In the genomic region with DNA sequence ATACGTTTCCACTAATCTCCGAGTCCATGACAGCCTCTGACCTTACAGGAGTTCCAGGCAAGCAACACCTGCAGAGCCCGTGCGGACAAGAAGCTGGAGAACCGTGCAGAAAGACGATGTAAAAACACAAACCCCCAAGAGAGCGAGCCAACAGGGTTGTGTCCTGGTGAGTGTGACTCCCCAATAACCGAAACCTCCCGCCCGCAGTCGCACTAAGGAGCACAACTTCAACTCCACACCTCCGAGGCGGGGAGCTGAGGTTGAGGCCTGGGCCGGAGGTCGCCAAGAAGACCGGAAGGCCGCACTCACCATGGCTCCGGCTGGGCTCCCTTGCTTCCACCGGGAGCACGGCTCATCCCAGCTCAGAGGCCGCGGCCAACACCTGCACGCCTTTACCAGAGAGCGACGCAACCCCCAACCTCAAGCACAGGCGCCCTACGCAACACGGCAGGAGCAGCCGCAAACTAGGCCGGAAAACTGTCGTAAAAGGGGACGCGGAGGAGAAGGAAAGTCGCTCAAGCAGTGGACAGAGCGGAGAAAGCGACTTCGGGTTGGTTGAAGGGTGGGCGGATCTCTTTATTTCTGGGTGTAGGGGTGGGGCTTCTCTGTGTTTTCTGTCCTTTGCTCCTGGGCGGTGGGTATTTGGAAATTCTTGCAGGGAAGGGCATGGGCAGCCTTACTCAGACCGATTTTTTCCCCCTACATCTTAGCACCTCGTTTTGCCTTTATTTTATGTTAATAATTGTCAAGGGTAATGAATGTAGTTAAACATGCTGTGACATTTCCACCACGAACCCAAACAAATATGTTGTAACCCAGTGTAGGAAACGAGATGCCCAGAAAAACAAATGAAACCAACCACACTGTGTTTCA, we compare ENCODE assay signal across 1 cellular context.
TF ChIP-seq lines count a peak whose summit lies in the region.

DNAJC19 (minus strand) TSS at position 446 of the 873 bp plus-strand sequence; CDS start at position 312, 134 bp downstream.

TF ChIP-seq in WTC11, 78 proteins besides CTCF, POLR2A, EP300 and RAD21 (continued from another document):
- no peak for TF ChIP-seq ZMAT4 (CRISPR knock-in tag; IDR thresholded peaks at IDR 0.05)
- TF ChIP-seq SOX15 (CRISPR knock-in tag; IDR thresholded peaks at IDR 0.05) = no peak
- peak; percentile 97 for TF ChIP-seq FOXK1 (CRISPR knock-in tag; IDR thresholded peaks at IDR 0.05)
- TF ChIP-seq, protein P1, sequence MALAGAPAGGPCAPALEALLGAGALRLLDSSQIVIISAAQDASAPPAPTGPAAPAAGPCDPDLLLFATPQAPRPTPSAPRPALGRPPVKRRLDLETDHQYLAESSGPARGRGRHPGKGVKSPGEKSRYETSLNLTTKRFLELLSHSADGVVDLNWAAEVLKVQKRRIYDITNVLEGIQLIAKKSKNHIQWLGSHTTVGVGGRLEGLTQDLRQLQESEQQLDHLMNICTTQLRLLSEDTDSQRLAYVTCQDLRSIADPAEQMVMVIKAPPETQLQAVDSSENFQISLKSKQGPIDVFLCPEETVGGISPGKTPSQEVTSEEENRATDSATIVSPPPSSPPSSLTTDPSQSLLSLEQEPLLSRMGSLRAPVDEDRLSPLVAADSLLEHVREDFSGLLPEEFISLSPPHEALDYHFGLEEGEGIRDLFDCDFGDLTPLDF (CRISPR knock-in tag; IDR thresholded peaks at IDR 0.05) = no peak
- TF ChIP-seq ZBTB21 (CRISPR knock-in tag; IDR thresholded peaks at IDR 0.05; ENCODE audit: borderline replicate concordance) = no peak; the same call in 1 of the 2 replicates
- peak; percentile 88 for TF ChIP-seq MAX (CRISPR knock-in tag; IDR thresholded peaks at IDR 0.05)
- peak; percentile 78 for TF ChIP-seq TEAD1 (CRISPR knock-in tag; IDR thresholded peaks at IDR 0.05)
- 0 out of 2 replicates have a peak, but pooled peaks have one; percentile 46 for TF ChIP-seq HMGXB4 (CRISPR knock-in tag; IDR thresholded peaks at IDR 0.05)
- peak; percentile 79; the same call in 1 of the 2 replicates for TF ChIP-seq NFE2L1 (CRISPR knock-in tag; IDR thresholded peaks at IDR 0.05)
- peak; percentile 89 for TF ChIP-seq GABPB1 (CRISPR knock-in tag; IDR thresholded peaks at IDR 0.05)
- peak; percentile 83; the same call in 1 of the 2 replicates for TF ChIP-seq ETV6 (CRISPR knock-in tag; IDR thresholded peaks at IDR 0.05)
- TF ChIP-seq SMAD4 (CRISPR knock-in tag; IDR thresholded peaks at IDR 0.05) = no peak
- TF ChIP-seq, protein P2, sequence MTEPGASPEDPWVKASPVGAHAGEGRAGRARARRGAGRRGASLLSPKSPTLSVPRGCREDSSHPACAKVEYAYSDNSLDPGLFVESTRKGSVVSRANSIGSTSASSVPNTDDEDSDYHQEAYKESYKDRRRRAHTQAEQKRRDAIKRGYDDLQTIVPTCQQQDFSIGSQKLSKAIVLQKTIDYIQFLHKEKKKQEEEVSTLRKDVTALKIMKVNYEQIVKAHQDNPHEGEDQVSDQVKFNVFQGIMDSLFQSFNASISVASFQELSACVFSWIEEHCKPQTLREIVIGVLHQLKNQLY (CRISPR knock-in tag; IDR thresholded peaks at IDR 0.05) = no peak
- TF ChIP-seq FOXP4 (CRISPR knock-in tag; IDR thresholded peaks at IDR 0.05) = 0 out of 2 replicates have a peak, but pooled peaks have one; percentile 18
- 0 out of 2 replicates have a peak, but pooled peaks have one; percentile 29 for TF ChIP-seq AFF4 (CRISPR knock-in tag; IDR thresholded peaks at IDR 0.05; ENCODE audit: borderline replicate concordance)
- TF ChIP-seq IRF2 (CRISPR knock-in tag; IDR thresholded peaks at IDR 0.05; ENCODE audit: borderline replicate concordance, low read depth) = no peak
- no peak for TF ChIP-seq ZNF416 (CRISPR knock-in tag; IDR thresholded peaks at IDR 0.05)
- TF ChIP-seq ATF1 (CRISPR knock-in tag; IDR thresholded peaks at IDR 0.05) = no peak
- TF ChIP-seq HMGA2 (CRISPR knock-in tag; IDR thresholded peaks at IDR 0.05) = no peak
- TF ChIP-seq, protein P3, sequence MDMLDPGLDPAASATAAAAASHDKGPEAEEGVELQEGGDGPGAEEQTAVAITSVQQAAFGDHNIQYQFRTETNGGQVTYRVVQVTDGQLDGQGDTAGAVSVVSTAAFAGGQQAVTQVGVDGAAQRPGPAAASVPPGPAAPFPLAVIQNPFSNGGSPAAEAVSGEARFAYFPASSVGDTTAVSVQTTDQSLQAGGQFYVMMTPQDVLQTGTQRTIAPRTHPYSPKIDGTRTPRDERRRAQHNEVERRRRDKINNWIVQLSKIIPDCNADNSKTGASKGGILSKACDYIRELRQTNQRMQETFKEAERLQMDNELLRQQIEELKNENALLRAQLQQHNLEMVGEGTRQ (CRISPR knock-in tag; IDR thresholded peaks at IDR 0.05) = 0 out of 2 replicates have a peak, but pooled peaks have one; percentile 28
- TF ChIP-seq GRHL2 (CRISPR knock-in tag; IDR thresholded peaks at IDR 0.05; ENCODE audit: insufficient replicate concordance, severe bottlenecking) = no peak
- TF ChIP-seq TCF7 (CRISPR knock-in tag; IDR thresholded peaks at IDR 0.05; ENCODE audit: low read depth) = no peak
- no peak for TF ChIP-seq ZNF219 (CRISPR knock-in tag; IDR thresholded peaks at IDR 0.05; ENCODE audit: borderline replicate concordance)
- TF ChIP-seq ZNF121 (CRISPR knock-in tag; IDR thresholded peaks at IDR 0.05) = no peak
- no peak for TF ChIP-seq E2F5 (CRISPR knock-in tag; IDR thresholded peaks at IDR 0.05)
- TF ChIP-seq MYBL2 (CRISPR knock-in tag; IDR thresholded peaks at IDR 0.05) = 0 out of 2 replicates have a peak, but pooled peaks have one; percentile 35
- no peak for TF ChIP-seq JAZF1 (CRISPR knock-in tag; IDR thresholded peaks at IDR 0.05)
- TF ChIP-seq ZNF232 (CRISPR knock-in tag; IDR thresholded peaks at IDR 0.05) = peak; percentile 81; the same call in 1 of the 2 replicates
- no peak for TF ChIP-seq PREB (CRISPR knock-in tag; IDR thresholded peaks at IDR 0.05; ENCODE audit: borderline replicate concordance)
